In the genomic region with DNA sequence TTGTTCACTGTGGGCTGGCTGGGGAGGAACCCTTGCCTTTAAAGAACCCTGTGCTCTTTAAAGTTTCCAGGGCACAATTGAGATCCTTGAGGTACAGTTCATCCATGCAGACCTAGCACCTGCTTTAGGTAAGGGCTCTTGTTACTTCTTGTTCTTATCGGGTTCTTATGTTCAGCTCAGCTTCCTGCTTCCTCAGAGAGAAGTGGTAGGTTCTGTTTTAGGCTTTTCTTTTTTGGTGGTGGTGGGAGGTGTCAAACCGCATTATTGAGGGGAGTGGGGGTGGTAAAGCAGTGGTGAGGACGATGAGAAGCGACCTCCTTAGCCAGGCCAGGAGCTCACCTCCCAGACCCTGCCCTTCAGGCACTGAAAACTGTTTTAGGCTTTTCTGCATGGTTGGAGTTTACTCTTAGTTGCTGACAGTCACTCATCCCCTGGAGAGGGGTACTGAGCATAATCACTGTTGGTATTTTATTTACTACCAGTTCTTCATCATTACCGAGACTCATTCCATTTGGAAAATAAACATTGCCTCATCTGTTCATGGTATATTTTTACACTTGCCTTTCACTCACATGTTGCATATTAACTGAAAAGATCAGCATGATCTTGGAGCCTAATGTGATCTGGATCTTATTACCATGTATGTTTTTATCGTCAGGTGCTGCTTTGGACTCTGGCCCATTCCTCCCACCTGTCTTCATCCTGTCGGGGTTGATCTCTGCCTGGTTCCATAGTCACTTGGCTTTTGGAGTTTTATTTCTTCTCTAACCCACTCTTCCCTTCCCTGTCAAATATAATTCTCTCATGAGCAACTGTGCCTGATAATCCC, we compare ENCODE assay signal across 14 cellular contexts. TPM values are rescaled to one million over a fixed set of nuclear protein-coding genes. Genes with fewer than 3 reads are reported as not detected.
A peak's percentile ranks its signal among the peaks of the same experiment; 100 is the strongest.
DNase-seq lines count a peak whose midpoint lies in the region; ATAC-seq lines count a peak whose summit lies in the region.
"Had no signal": no experiment of that assay in that cellular context is flagged by ENCODE, and none has a peak within 500 bp of the region (broad histone marks: within the 10 kb centered on the region; RNA-seq: fewer than 3 reads in every experiment).

No MANE protein-coding gene starts in this region.

- peaks cover 13% of the 10 kb centered on the region for H3K4me1 ChIP-seq in thymus (ENCODE audit: control insufficient read depth, insufficient read depth, low read length)

- no peaks in the 10 kb centered on the region for H3K27me3 Mint-ChIP-seq in activated T-cell treated with anti-CD3 and anti-CD28 coated beads, Interleukin-2, amount 50 U/mL, for 24 hours
- peaks cover 3 to 5% (median 5%) of the 10 kb centered on the region in 3 donors for H3K27me3 Mint-ChIP-seq in immature natural killer cell (ENCODE audit: low read depth in 3 of 3)

- H3K4me1 Mint-ChIP-seq in activated T-cell treated with anti-CD3 and anti-CD28 coated beads, Interleukin-2, amount 50 U/mL, for 24 hours (ENCODE audit: low read depth) = peaks cover 19% of the 10 kb centered on the region
- H3K4me1 Mint-ChIP-seq in immature natural killer cell = peaks cover 16 to 19% of the 10 kb centered on the region in 2 donors

- no peak overlapping the region for H3K4me3 Mint-ChIP-seq in activated T-cell treated with anti-CD3 and anti-CD28 coated beads, Interleukin-2, amount 50 U/mL, for 24 hours
- H3K4me3 Mint-ChIP-seq in immature natural killer cell = peak overlapping the region in 3 of 5 donors; percentile 17 to 54 (median 47)

- no peaks in the 10 kb centered on the region for H3K9me3 Mint-ChIP-seq in activated T-cell treated with anti-CD3 and anti-CD28 coated beads, Interleukin-2, amount 50 U/mL, for 24 hours
- H3K9me3 Mint-ChIP-seq in immature natural killer cell = no peaks in the 10 kb centered on the region

- H3K9me3 ChIP-seq in KOPT-K1 (ENCODE audit: insufficient read depth, low read length, poor library complexity, severe bottlenecking) (no peaks in the 10 kb centered on the region), thymus (ENCODE audit: control insufficient read depth) (no peaks in the 10 kb centered on the region)
- H3K9me3 ChIP-seq: adrenal gland had no signal

- no peak for ATAC-seq in HG03159 (IDR thresholded peaks at IDR 0.05; ENCODE audit: unreplicated experiment)

- peak overlapping the region; percentile 7 for H3K27ac ChIP-seq in KOPT-K1 (ENCODE audit: low read depth, low read length, poor library complexity, severe bottlenecking)
- H3K27ac ChIP-seq in thymus (ENCODE audit: low read depth) = peak overlapping the region; percentile 44
- H3K27ac ChIP-seq: adrenal gland, parathyroid adenoma had no signal

- peak overlapping the region; percentile 35 for H3K27ac Mint-ChIP-seq in activated T-cell treated with anti-CD3 and anti-CD28 coated beads, Interleukin-2, amount 50 U/mL, for 24 hours
- H3K27ac Mint-ChIP-seq in immature natural killer cell = peak overlapping the region in 3 of 6 donors; percentile 37 to 69 (median 57)

- no peaks in the 10 kb centered on the region for H3K36me3 Mint-ChIP-seq in activated T-cell treated with anti-CD3 and anti-CD28 coated beads, Interleukin-2, amount 50 U/mL, for 24 hours (ENCODE audit: low read depth)
- H3K36me3 Mint-ChIP-seq in immature natural killer cell = no peaks in the 10 kb centered on the region

- H3K4me3 ChIP-seq in thymus (ENCODE audit: low read length) = no peak overlapping the region
- H3K4me3 ChIP-seq: adrenal gland had no signal

- H3K36me3 ChIP-seq in KOPT-K1 (ENCODE audit: insufficient read depth, low read length) = no peaks in the 10 kb centered on the region
- no peaks in the 10 kb centered on the region for H3K36me3 ChIP-seq in thymus (ENCODE audit: control insufficient read depth, insufficient read depth)
- H3K36me3 ChIP-seq: adrenal gland had no signal

- 40% methylated on average over 7 of the region's 7 CpGs for WGBS in thymus

- no peak for DNase-seq in activated T-cell treated with anti-CD3 and anti-CD28 coated beads, Interleukin-2, amount 50 U/mL, for 24 hours
- DNase-seq in activated T-cell treated with anti-CD3 and anti-CD28 coated beads for 4 hours = no peak
- DNase-seq in immature natural killer cell = peak; percentile 5 to 24 (median 22)
- no peak for DNase-seq in nucleus accumbens (lab: John Stamatoyannopoulos, UW)
- no peak for DNase-seq in middle frontal gyrus (ENCODE audit: extremely low spot score, low spot score)
- DNase-seq: EL, hypothalamus, NCI-H510A treated with DMSO at 0.1 percent for 48 hours, T1000 had no signal

- H3K27me3 ChIP-seq in thymus (ENCODE audit: control insufficient read depth, insufficient read depth) = no peaks in the 10 kb centered on the region
- H3K27me3 ChIP-seq: adrenal gland had no signal

RNA-seq across cellular contexts. Expression of gene SLC16A10, which starts 35.4 kb away (rescaled TPM):
- not detected for polyA plus RNA-seq in immature natural killer cell
- polyA plus RNA-seq in thymus = 15.0 TPM

Comparison
In these comparisons a context has a peak if more than half of its experiments do, and no peak if none do; other contexts are left out.
1. DNase-seq: peak in immature natural killer cell (3 of 3); none in activated T-cell treated with anti-CD3 and anti-CD28 coated beads, Interleukin-2, amount 50 U/mL, for 24 hours (single experiment), activated T-cell treated with anti-CD3 and anti-CD28 coated beads for 4 hours (single experiment), nucleus accumbens (0 of 56) and middle frontal gyrus (single experiment).
2. RNA of gene SLC16A10, which starts 35.4 kb away (polyA plus RNA-seq): 15.0 TPM in thymus (single experiment); not detected in immature natural killer cell; every median in the first group is over 10 times any median in the second.